Comparison of ENCODE assay signal across 20 cellular contexts in the genomic region with DNA sequence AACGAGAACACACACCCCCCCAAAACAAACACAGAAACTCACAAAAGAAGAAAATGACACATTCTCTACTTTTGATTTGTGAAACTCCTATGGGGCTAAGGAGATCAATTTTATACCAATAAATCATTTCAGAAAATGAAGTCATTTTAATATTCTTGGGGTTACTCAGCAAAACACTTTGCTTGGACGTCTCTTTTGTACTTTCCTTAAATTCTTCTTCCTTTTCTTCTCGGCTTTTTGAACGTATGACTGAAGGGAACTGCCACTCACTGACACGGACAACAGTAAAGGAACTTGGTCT.
DNase-seq lines count a peak whose midpoint lies in the region; ATAC-seq and TF ChIP-seq lines count a peak whose summit lies in the region.
"Had no signal": no experiment of that assay in that cellular context is flagged by ENCODE, and none has a peak within 500 bp of the region (broad histone marks: within the 10 kb centered on the region; RNA-seq: fewer than 3 reads in every experiment).

No MANE protein-coding gene starts in this region.

- H3K4ac ChIP-seq in neuronal stem cell (ENCODE audit: low read length), result no peak overlapping the region

- no peak overlapping the region for H2BK12ac ChIP-seq in neuronal stem cell (ENCODE audit: low read length)

- H3K4me3 ChIP-seq in HL-60 (replicated peaks; ENCODE audit: insufficient read depth, low read length), result no peak overlapping the region
- no peak overlapping the region for H3K4me3 ChIP-seq in colonic mucosa
- H3K4me3 ChIP-seq in parathyroid adenoma (ENCODE audit: low read depth, low read length), result no peak overlapping the region
- H3K4me3 ChIP-seq in neuronal stem cell (ENCODE audit: low read length in 2 of 2), result no peak overlapping the region
- H3K4me3 ChIP-seq: BLaER1 treated with 17β-estradiol and CSF1 and Interleukin-3, amounts not matched to agents 10 nM and 100 nM had no signal

- no peaks in the 10 kb centered on the region for H3K36me3 Mint-ChIP-seq in T-helper 2 cell treated with Interferon-gamma antibody and Interleukin-4, amounts not matched to agents 5 μg/mL and 100 μg/mL, for 36 hours (ENCODE audit: low read depth)

- no peaks in the 10 kb centered on the region for H3K9me3 Mint-ChIP-seq in T-helper 2 cell treated with Interferon-gamma antibody and Interleukin-4, amounts not matched to agents 5 μg/mL and 100 μg/mL, for 36 hours

- no peak overlapping the region for H3K4me3 Mint-ChIP-seq in T-helper 2 cell treated with Interferon-gamma antibody and Interleukin-4, amounts not matched to agents 5 μg/mL and 100 μg/mL, for 36 hours

- H2BK15ac ChIP-seq in neuronal stem cell (ENCODE audit: low read length), result no peak overlapping the region

- H4K8ac ChIP-seq in neuronal stem cell (ENCODE audit: low read depth, low read length), result no peak overlapping the region

- ATAC-seq in GM18858 (IDR thresholded peaks at IDR 0.05; ENCODE audit: unreplicated experiment), result no peak

- H3K9ac ChIP-seq in colonic mucosa (ENCODE audit: low read depth in 2 of 2, low read length in 2 of 2) (peak overlapping the region in 1 of 2 donors; percentile 66), parathyroid adenoma (no peak overlapping the region), neuronal stem cell (ENCODE audit: low read depth, low read length, poor library complexity) (no peak overlapping the region)
- H3K9ac ChIP-seq: BLaER1 treated with 17β-estradiol and CSF1 and Interleukin-3, amounts not matched to agents 10 nM and 100 nM; KMS-11 had no signal

- no peak overlapping the region for H3K23ac ChIP-seq in neuronal stem cell (ENCODE audit: low read depth, low read length, poor library complexity)

- H3K27ac Mint-ChIP-seq in T-helper 2 cell treated with Interferon-gamma antibody and Interleukin-4, amounts not matched to agents 5 μg/mL and 100 μg/mL, for 36 hours, result peak overlapping the region; percentile 68

- no peak overlapping the region for H3K18ac ChIP-seq in neuronal stem cell (ENCODE audit: low read length)

- no peaks in the 10 kb centered on the region for H3K79me2 ChIP-seq in parathyroid adenoma

- peak overlapping the region; percentile 61 for H3K27ac ChIP-seq in HL-60 (replicated peaks)
- H3K27ac ChIP-seq in colonic mucosa, result peak overlapping the region; percentile 16
- H3K27ac ChIP-seq in parathyroid adenoma, result no peak overlapping the region
- H3K27ac ChIP-seq in neuronal stem cell (replicated peaks; ENCODE audit: low read length), result no peak overlapping the region
- H3K27ac ChIP-seq: 22Rv1; BLaER1 treated with 17β-estradiol and CSF1 and Interleukin-3, amounts not matched to agents 10 nM and 100 nM; KMS-11 had no signal

- H2AFZ ChIP-seq in parathyroid adenoma, result peak overlapping the region; percentile 31
- no peak overlapping the region for H2AFZ ChIP-seq in neuronal stem cell (ENCODE audit: low read length)

- no peaks in the 10 kb centered on the region for H3K79me1 ChIP-seq in neuronal stem cell (ENCODE audit: low read depth, low read length)

- intact Hi-C loops in colonic mucosa (cut with DNase I), result no loop called here

- TF ChIP-seq CTCF in HL-60 (IDR thresholded peaks at IDR 0.05; ENCODE audit: insufficient read depth, low read length) (no peak), colonic mucosa (IDR thresholded peaks at IDR 0.05) (no peak), parathyroid adenoma (IDR thresholded peaks at IDR 0.05) (no peak)

- H3K27me3 Mint-ChIP-seq in T-helper 2 cell treated with Interferon-gamma antibody and Interleukin-4, amounts not matched to agents 5 μg/mL and 100 μg/mL, for 36 hours (ENCODE audit: low read depth), result no peaks in the 10 kb centered on the region

- H3K4me1 Mint-ChIP-seq in T-helper 2 cell treated with Interferon-gamma antibody and Interleukin-4, amounts not matched to agents 5 μg/mL and 100 μg/mL, for 36 hours (ENCODE audit: low read depth), result peaks cover 35% of the 10 kb centered on the region

- H2BK5ac ChIP-seq in neuronal stem cell (ENCODE audit: low read length), result no peak overlapping the region

- H2AK5ac ChIP-seq in neuronal stem cell (ENCODE audit: low read depth, low read length), result no peak overlapping the region

- WGBS in neuronal stem cell (ENCODE audit: extremely low coverage in 2 of 2, insufficient read length in 2 of 2, insufficient replicate concordance in 1 of 2), 2 donors, result no CpG with 5 or more reads among the region's 5 CpGs

- no peak overlapping the region for H2BK120ac ChIP-seq in neuronal stem cell (ENCODE audit: low read depth, low read length)

- H4K91ac ChIP-seq in neuronal stem cell (ENCODE audit: low read depth, low read length, poor library complexity), result no peak overlapping the region

- no peak overlapping the region for H3K4me2 ChIP-seq in parathyroid adenoma (ENCODE audit: low read length)
- H3K4me2 ChIP-seq in neuronal stem cell (ENCODE audit: insufficient read depth, low read length, poor library complexity, severe bottlenecking), result no peak overlapping the region
- H3K4me2 ChIP-seq: BLaER1 treated with 17β-estradiol and CSF1 and Interleukin-3, amounts not matched to agents 10 nM and 100 nM; KMS-11 had no signal

- H3K27me3 ChIP-seq in HL-60 (ENCODE audit: insufficient read depth, poor library complexity, severe bottlenecking) (no peaks in the 10 kb centered on the region), colonic mucosa (no peaks in the 10 kb centered on the region), parathyroid adenoma (ENCODE audit: control insufficient read depth, insufficient read depth, low read length) (no peaks in the 10 kb centered on the region), neuronal stem cell (ENCODE audit: control insufficient read depth in 3 of 3, insufficient read depth in 3 of 3, low read depth in 1 of 3, low read length in 3 of 3) (no peaks in the 10 kb centered on the region)
- H3K27me3 ChIP-seq: BLaER1 treated with 17β-estradiol and CSF1 and Interleukin-3, amounts not matched to agents 10 nM and 100 nM had no signal

- no peak for DNase-seq in T-helper 2 cell treated with Interferon-gamma antibody and Interleukin-4, amounts not matched to agents 5 μg/mL and 100 μg/mL, for 36 hours (ENCODE audit: low spot score)
- DNase-seq in T-helper 2 cell, result no peak
- no peak for DNase-seq in HL-60 (ENCODE audit: low read depth in 1 of 2, low spot score in 1 of 2)
- no peak for DNase-seq in colonic mucosa
- no peak for DNase-seq in neuronal stem cell (ENCODE audit: low spot score)
- no peak for DNase-seq in NCI-H1694 treated with DMSO at 0.1 percent for 48 hours (lab: John Stamatoyannopoulos, UW)
- DNase-seq: activated CD4-positive, alpha-beta T cell treated with anti-CD3 and anti-CD28 coated beads, Interleukin-2, amount 50 U/mL, for 4 hours; activated T-cell treated with anti-CD3 and anti-CD28 coated beads, Interleukin-2, amount 50 U/mL, for 1 hour; central memory CD4-positive, alpha-beta T cell; effector memory CD4-positive, alpha-beta T cell; kidney; NCI-H1105; NCI-H82; RPMI8226; stimulated activated CD4-positive, alpha-beta T cell treated with anti-CD3 and anti-CD28 coated beads, Interleukin-2, amount 100 ng/mL, for 48 hours had no signal

- H3K36me3 ChIP-seq in colonic mucosa (no peaks in the 10 kb centered on the region), parathyroid adenoma (ENCODE audit: control insufficient read depth, insufficient read depth, low read length) (no peaks in the 10 kb centered on the region), neuronal stem cell (replicated peaks in 1 of 2; ENCODE audit: control insufficient read depth in 2 of 2, insufficient read depth in 2 of 2, low read length in 2 of 2) (no peaks in the 10 kb centered on the region)
- H3K36me3 ChIP-seq: BLaER1 treated with 17β-estradiol and CSF1 and Interleukin-3, amounts not matched to agents 10 nM and 100 nM had no signal

- H3K4me1 ChIP-seq in colonic mucosa (peaks cover 11% of the 10 kb centered on the region), parathyroid adenoma (no peaks in the 10 kb centered on the region), neuronal stem cell (ENCODE audit: control insufficient read depth in 2 of 2, insufficient read depth in 1 of 2, low read depth in 1 of 2, low read length in 2 of 2) (peaks cover 5 to 25% of the 10 kb centered on the region in 2 donors)

- H3K9me3 ChIP-seq in colonic mucosa (no peaks in the 10 kb centered on the region), parathyroid adenoma (ENCODE audit: control insufficient read depth, low read length) (no peaks in the 10 kb centered on the region), neuronal stem cell (replicated peaks in 1 of 2; ENCODE audit: control insufficient read depth in 2 of 2, insufficient read depth in 1 of 2, low read depth in 1 of 2, low read length in 2 of 2) (no peaks in the 10 kb centered on the region)
- H3K9me3 ChIP-seq: BLaER1 treated with 17β-estradiol and CSF1 and Interleukin-3, amounts not matched to agents 10 nM and 100 nM had no signal

- H3K14ac ChIP-seq in neuronal stem cell (ENCODE audit: low read length), result no peak overlapping the region

Comparison
In these comparisons a context has a peak if more than half of its experiments do, and no peak if none do; other contexts are left out.
1. H3K27ac ChIP-seq: peak in HL-60 (single experiment) and colonic mucosa (single experiment); none in parathyroid adenoma (single experiment) and neuronal stem cell (single experiment).